Comparison of ENCODE assay signal across 1 cellular context in genomic region chr5:45172634-45173033, GRCh38.
TF ChIP-seq lines count a peak whose summit lies in the region.

No MANE protein-coding gene starts in this region.

TF ChIP-seq in HEK293, 187 proteins besides CTCF, POLR2A, EP300 and RAD21 (continued from another document):
- TF ChIP-seq ZNF555 (tag by site-specific recombination; conservative IDR thresholded peaks at IDR 0.05) (peak; percentile 93), ZBTB21 (tag by site-specific recombination; IDR thresholded peaks at IDR 0.05) (peak; percentile 42; the same call in 1 of the 2 replicates), ZNF341 (tag by site-specific recombination; IDR thresholded peaks at IDR 0.05; ENCODE audit: low read depth) (0 out of 2 replicates have a peak, but pooled peaks have one; percentile 33), ZNF140 (tag by site-specific recombination; IDR thresholded peaks at IDR 0.05) (peak; percentile 79), ZNF560 (tag by site-specific recombination; IDR thresholded peaks at IDR 0.05; ENCODE audit: borderline replicate concordance) (peak; percentile 56; the same call in 1 of the 2 replicates), ZNF121 (tag by site-specific recombination; IDR thresholded peaks at IDR 0.05) (peak; percentile 47; the same call in 1 of the 2 replicates), ZNF654 (tag by site-specific recombination; IDR thresholded peaks at IDR 0.05; ENCODE audit: low read depth) (peak; percentile 47), ZNF558 (tag by site-specific recombination; IDR thresholded peaks at IDR 0.05) (peak; percentile 57; the same call in 1 of the 2 replicates), ZNF623 (tag by site-specific recombination; IDR thresholded peaks at IDR 0.05) (peak; percentile 74), ZNF433 (tag by site-specific recombination; IDR thresholded peaks at IDR 0.05; ENCODE audit: low read depth) (peak; percentile 13; the same call in 1 of the 2 replicates)
- TF ChIP-seq, protein P1, sequence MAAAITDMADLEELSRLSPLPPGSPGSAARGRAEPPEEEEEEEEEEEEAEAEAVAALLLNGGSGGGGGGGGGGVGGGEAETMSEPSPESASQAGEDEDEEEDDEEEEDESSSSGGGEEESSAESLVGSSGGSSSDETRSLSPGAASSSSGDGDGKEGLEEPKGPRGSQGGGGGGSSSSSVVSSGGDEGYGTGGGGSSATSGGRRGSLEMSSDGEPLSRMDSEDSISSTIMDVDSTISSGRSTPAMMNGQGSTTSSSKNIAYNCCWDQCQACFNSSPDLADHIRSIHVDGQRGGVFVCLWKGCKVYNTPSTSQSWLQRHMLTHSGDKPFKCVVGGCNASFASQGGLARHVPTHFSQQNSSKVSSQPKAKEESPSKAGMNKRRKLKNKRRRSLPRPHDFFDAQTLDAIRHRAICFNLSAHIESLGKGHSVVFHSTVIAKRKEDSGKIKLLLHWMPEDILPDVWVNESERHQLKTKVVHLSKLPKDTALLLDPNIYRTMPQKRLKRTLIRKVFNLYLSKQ (tag by site-specific recombination; IDR thresholded peaks at IDR 0.05; ENCODE audit: borderline replicate concordance) = peak; percentile 81; the same call in 1 of the 2 replicates
TF ChIP-seq in HEK293: peak in this region for 29; not testable (repeated sequence) for 158.
